In genomic region chr7:72336382-72336886, GRCh38 we compare ENCODE assay signal across 14 cellular contexts.
DNase-seq lines count a peak whose midpoint lies in the region; ATAC-seq, FAIRE-seq and TF ChIP-seq lines count a peak whose summit lies in the region.
"Had no signal": no experiment of that assay in that cellular context is flagged by ENCODE, and none has a peak within 500 bp of the region (broad histone marks: within the 10 kb centered on the region; RNA-seq: fewer than 3 reads in every experiment).

No MANE protein-coding gene starts in this region.

- no peak for TF ChIP-seq POLR2A in ovary (IDR thresholded peaks at IDR 0.05)

- TF ChIP-seq EP300 in ovary (IDR thresholded peaks at IDR 0.05): no peak

- ATAC-seq in RWPE2 (ENCODE audit: low read depth): no peak; the same call in 2 of the 3 replicates

- TF ChIP-seq CTCF in RWPE2 (IDR thresholded peaks at IDR 0.05; ENCODE audit: poor library complexity, severe bottlenecking) (no peak), ovary (IDR thresholded peaks at IDR 0.05) (no peak)

- no peaks in the 10 kb centered on the region for H3K9me3 ChIP-seq in RWPE2 (ENCODE audit: severe bottlenecking)
- H3K9me3 ChIP-seq in ovary: peaks cover 0 to 3% of the 10 kb centered on the region in 2 donors
- no peaks in the 10 kb centered on the region for H3K9me3 ChIP-seq in small intestine (ENCODE audit: control insufficient read depth, low read depth)
- H3K9me3 ChIP-seq: colonic mucosa had no signal

- DNase-seq in NCI-H524 (lab: John Stamatoyannopoulos, UW) (peak; percentile 35 to 59), NCI-H524 treated with DMSO at 0.1 percent for 48 hours (lab: John Stamatoyannopoulos, UW) (no peak), RWPE2 (ENCODE audit: low spot score) (peak; percentile 45), retina (peak; percentile 69), ovary (no peak), DMS114 treated with DMSO at 0.1 percent for 48 hours (lab: John Stamatoyannopoulos, UW; ENCODE audit: unreplicated experiment) (no peak), small intestine (no peak)
- DNase-seq: activated B cell treated with CpG ODN at 0.5 μM for 24 hours; activated CD8-positive, alpha-beta memory T cell treated with anti-CD3 and anti-CD28 coated beads, Interleukin-2, amount 50 U/mL, for 48 hours; Calu3; colonic mucosa; NCI-H1417 had no signal

- H3K4me3 ChIP-seq in RWPE2 (ENCODE audit: severe bottlenecking): no peak overlapping the region
- H3K4me3 ChIP-seq in iPS-11a (ENCODE audit: low read depth, low read length): peak overlapping the region; percentile 74
- no peak overlapping the region for H3K4me3 ChIP-seq in ovary
- H3K4me3 ChIP-seq in small intestine (ENCODE audit: low read depth in 1 of 2, low read length in 2 of 2): no peak overlapping the region
- H3K4me3 ChIP-seq: colonic mucosa had no signal

- no peak for FAIRE-seq in small intestine (lab: Jason Lieb, UNC)
- FAIRE-seq: A204.1 had no signal

- H3K36me3 ChIP-seq in RWPE2 (ENCODE audit: low read depth): no peaks in the 10 kb centered on the region
- no peaks in the 10 kb centered on the region for H3K36me3 ChIP-seq in ovary
- H3K36me3 ChIP-seq in small intestine (ENCODE audit: control insufficient read depth in 2 of 2, insufficient read depth in 2 of 2, low read length in 2 of 2): no peaks in the 10 kb centered on the region
- H3K36me3 ChIP-seq: colonic mucosa had no signal

- intact Hi-C loops in ovary (cut with DNase I): no loop called here

- H3K27me3 ChIP-seq in RWPE2 (ENCODE audit: insufficient read depth, poor library complexity, severe bottlenecking) (peaks cover 45% of the 10 kb centered on the region), ovary (no peaks in the 10 kb centered on the region), small intestine (ENCODE audit: control insufficient read depth in 2 of 2, insufficient read depth in 2 of 2, low read length in 2 of 2) (peaks cover 6 to 18% of the 10 kb centered on the region in 2 donors)

- H3K27ac ChIP-seq in RWPE2 (ENCODE audit: poor library complexity, severe bottlenecking) (no peak overlapping the region), ovary (no peak overlapping the region), small intestine (ENCODE audit: low read depth in 1 of 2, low read length in 1 of 2) (no peak overlapping the region)
- H3K27ac ChIP-seq: colonic mucosa had no signal

- WGBS in ovary, 3 donors: 0 to 1% (median 1%) methylated on average over 52 to 54 of the region's 54 CpGs
- 2 to 11% (median 9%) methylated on average over 35 to 54 of the region's 54 CpGs for WGBS in small intestine, 3 donors

- H3K4me1 ChIP-seq in RWPE2 (ENCODE audit: insufficient read depth, poor library complexity, severe bottlenecking): no peaks in the 10 kb centered on the region
- no peaks in the 10 kb centered on the region for H3K4me1 ChIP-seq in ovary (ENCODE audit: insufficient read depth)
- H3K4me1 ChIP-seq in small intestine (ENCODE audit: control insufficient read depth in 2 of 2, insufficient read depth in 1 of 2, low read depth in 1 of 2, low read length in 1 of 2): no peaks in the 10 kb centered on the region
- H3K4me1 ChIP-seq: colonic mucosa had no signal

Comparison
In these comparisons a context has a peak if more than half of its experiments do, and no peak if none do; other contexts are left out.
1. DNase-seq: peak in NCI-H524 (2 of 2), RWPE2 (single experiment) and retina (single experiment); none in NCI-H524 treated with DMSO at 0.1 percent for 48 hours (single experiment), ovary (0 of 5), DMS114 treated with DMSO at 0.1 percent for 48 hours (single experiment) and small intestine (single experiment).